In genomic region chr5:151772029-151772867, GRCh38 we compare ENCODE assay signal across 8 cellular contexts. TPM values are rescaled to one million over a fixed set of nuclear protein-coding genes. Genes with fewer than 3 reads are reported as not detected.
A peak's percentile ranks its signal among the peaks of the same experiment; 100 is the strongest.
DNase-seq lines count a peak whose midpoint lies in the region; ATAC-seq lines count a peak whose summit lies in the region.

No MANE protein-coding gene starts in this region.

- no peaks in the 10 kb centered on the region for H3K27me3 ChIP-seq in mononuclear cell (ENCODE audit: insufficient read depth, low read length)

- H3K9me3 Mint-ChIP-seq in effector memory CD8-positive, alpha-beta T cell, result no peaks in the 10 kb centered on the region

- DNase-seq in NCI-H2196 (lab: John Stamatoyannopoulos, UW; ENCODE audit: unreplicated experiment) (peak; percentile 92), NCI-H2196 treated with DMSO at 0.1 percent for 48 hours (lab: John Stamatoyannopoulos, UW; ENCODE audit: unreplicated experiment) (no peak)
- DNase-seq in activated CD4-positive, alpha-beta T cell treated with anti-CD3 and anti-CD28 coated beads, Interleukin-2, amount 50 U/mL, for 1 hour, result peak; percentile 34
- DNase-seq in effector memory CD8-positive, alpha-beta T cell, result peak; percentile 27 to 47 (median 39)
- DNase-seq in stimulated activated CD8-positive, alpha-beta memory T cell treated with anti-CD3 and anti-CD28 coated beads, Interleukin-7, amount 100 ng/mL, for 24 hours (ENCODE audit: low read depth), result peak; percentile 8

- H3K4me3 ChIP-seq in mononuclear cell (ENCODE audit: low read length), result peak overlapping the region; percentile 93

- H3K36me3 Mint-ChIP-seq in effector memory CD8-positive, alpha-beta T cell (ENCODE audit: insufficient read depth), result peaks cover 37% of the 10 kb centered on the region

- H3K36me3 ChIP-seq in KOPT-K1 (ENCODE audit: insufficient read depth, low read length), result peaks cover 33% of the 10 kb centered on the region

- H3K4me1 Mint-ChIP-seq in effector memory CD8-positive, alpha-beta T cell (ENCODE audit: low read depth in 2 of 2), result peaks cover 31 to 45% of the 10 kb centered on the region in 2 donors

- H3K9me3 ChIP-seq in KOPT-K1 (ENCODE audit: insufficient read depth, low read length, poor library complexity, severe bottlenecking) (no peaks in the 10 kb centered on the region), mononuclear cell (ENCODE audit: low read depth, low read length) (no peaks in the 10 kb centered on the region)

- peaks cover 47% of the 10 kb centered on the region for H3K4me1 ChIP-seq in mononuclear cell (ENCODE audit: insufficient read depth, low read length)

- ATAC-seq in effector memory CD8-positive, alpha-beta T cell (replicated peaks), result peak; percentile 1
- ATAC-seq in HG02885 (IDR thresholded peaks at IDR 0.05; ENCODE audit: poor library complexity, unreplicated experiment), result no peak

- H3K4me3 Mint-ChIP-seq in effector memory CD8-positive, alpha-beta T cell, result no peak overlapping the region

- H3K27ac ChIP-seq in KOPT-K1 (ENCODE audit: low read depth, low read length, poor library complexity, severe bottlenecking), result peak overlapping the region; percentile 87

- no peak overlapping the region for H3K27ac Mint-ChIP-seq in effector memory CD8-positive, alpha-beta T cell

- H3K27me3 Mint-ChIP-seq in effector memory CD8-positive, alpha-beta T cell, result no peaks in the 10 kb centered on the region

RNA-seq across cellular contexts. Expression of gene G3BP1, which starts 0.5 kb away (rescaled TPM):
- total RNA-seq in mononuclear cell, result 72.5 TPM

RNA-seq across cellular contexts. Expression of gene ATOX1, which starts 13.8 kb away (rescaled TPM):
- 18.1 TPM for total RNA-seq in mononuclear cell
